Comparison of ENCODE assay signal across 10 cellular contexts in the genomic region with DNA sequence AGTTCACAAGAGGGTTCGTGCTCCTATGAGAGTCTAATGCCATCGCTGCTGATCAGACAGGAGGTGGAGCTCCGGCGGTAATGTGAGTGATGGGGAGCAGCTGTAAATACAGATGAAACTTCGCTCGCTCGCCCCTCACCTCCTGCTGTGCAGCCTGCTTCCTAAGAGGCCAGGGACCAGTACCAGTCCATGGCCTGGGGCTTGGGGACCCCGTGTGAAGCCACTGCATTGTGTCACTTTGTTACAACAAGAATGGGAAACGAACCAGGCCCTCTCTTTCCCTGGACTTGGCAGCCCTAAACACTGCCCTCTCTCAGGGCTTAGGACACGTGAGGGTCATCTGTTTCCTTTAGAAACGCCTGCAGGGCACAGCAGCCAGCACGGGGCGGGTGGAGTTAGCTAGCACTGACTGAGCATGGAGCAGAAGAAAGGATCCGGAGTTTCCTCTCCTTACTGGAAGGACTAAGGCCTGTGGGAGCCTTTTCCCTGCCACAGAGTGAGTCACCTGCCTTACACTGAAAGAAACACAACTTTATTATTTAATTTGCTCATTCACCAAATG.
A peak's percentile ranks its signal among the peaks of the same experiment; 100 is the strongest.
DNase-seq lines count a peak whose midpoint lies in the region; ATAC-seq and TF ChIP-seq lines count a peak whose summit lies in the region.
"Had no signal": no experiment of that assay in that cellular context is flagged by ENCODE, and none has a peak within 500 bp of the region (broad histone marks: within the 10 kb centered on the region; RNA-seq: fewer than 3 reads in every experiment).

No MANE protein-coding gene starts in this region.

- in situ Hi-C loops in astrocyte of the cerebellum (cut with HindIII; ENCODE audit: low sequenced_read_pairs), result no loop called here

- DNase-seq in GM23338 (ENCODE audit: low spot score), result peak; percentile 5
- peak; percentile 77 for DNase-seq in astrocyte of the cerebellum (ENCODE audit: low read depth)
- DNase-seq in left ventricle myocardium superior, result peak; percentile 57
- no peak for DNase-seq in sciatic nerve (ENCODE audit: low spot score)
- DNase-seq in effector memory CD4-positive, alpha-beta T cell, result no peak
- DNase-seq in GM19238 (ENCODE audit: insufficient read length, low spot score), result no peak
- no peak for DNase-seq in NCI-H446 treated with DMSO at 0.1 percent for 48 hours (lab: John Stamatoyannopoulos, UW)
- DNase-seq in D341Med (ENCODE audit: low spot score), result no peak
- DNase-seq: Karpas-422, naive B cell had no signal

- no peak overlapping the region for H3K4me2 ChIP-seq in GM23338

- no peak overlapping the region for H3K27ac Mint-ChIP-seq in GM23338
- H3K27ac Mint-ChIP-seq: naive B cell had no signal

- H3K4me1 ChIP-seq in GM23338 (ENCODE audit: insufficient read depth), result no peaks in the 10 kb centered on the region
- H3K4me1 ChIP-seq in effector memory CD4-positive, alpha-beta T cell (ENCODE audit: control insufficient read depth, insufficient read depth, low read length, poor library complexity, severe bottlenecking), result no peaks in the 10 kb centered on the region

- ATAC-seq in GM23338 (peak; percentile 63), left ventricle myocardium superior (peak; percentile 89), sciatic nerve (peak; percentile 83)

- H3K27ac ChIP-seq in GM23338 (ENCODE audit: low read depth), result no peak overlapping the region
- H3K27ac ChIP-seq in effector memory CD4-positive, alpha-beta T cell (ENCODE audit: insufficient read depth, low read length, poor library complexity, severe bottlenecking), result no peak overlapping the region

- H3K9me2 ChIP-seq in GM23338 (ENCODE audit: insufficient read depth), result no peaks in the 10 kb centered on the region

- no peak overlapping the region for H3K4me3 Mint-ChIP-seq in GM23338
- H3K4me3 Mint-ChIP-seq: naive B cell had no signal

- H3K36me3 Mint-ChIP-seq in GM23338 (ENCODE audit: low read depth), result peaks cover 5% of the 10 kb centered on the region; the same call in 2 of the 3 replicates
- H3K36me3 Mint-ChIP-seq: naive B cell had no signal

- H3K4me1 Mint-ChIP-seq in GM23338, result peaks cover 2% of the 10 kb centered on the region; the same call in 2 of the 3 replicates
- H3K4me1 Mint-ChIP-seq: naive B cell had no signal

- intact Hi-C loops in left ventricle myocardium superior (cut with micrococcal nuclease), result no loop called here
- intact Hi-C loops in sciatic nerve (cut with DNase I), result no loop called here

- peaks cover 4% of the 10 kb centered on the region; the same call in 2 of the 3 replicates for H3K9me3 Mint-ChIP-seq in GM23338

- H3K4me3 ChIP-seq in GM23338, result no peak overlapping the region
- no peak overlapping the region for H3K4me3 ChIP-seq in astrocyte of the cerebellum (ENCODE audit: low read depth, low read length)
- no peak overlapping the region for H3K4me3 ChIP-seq in effector memory CD4-positive, alpha-beta T cell (ENCODE audit: insufficient read depth, low read depth, low read length, poor library complexity, severe bottlenecking)

- peaks cover 3% of the 10 kb centered on the region for H3K27me3 Mint-ChIP-seq in GM23338 (ENCODE audit: insufficient read depth, low read depth, poor library complexity)

- H3K79me2 ChIP-seq in GM23338 (replicated peaks; ENCODE audit: insufficient read depth), result no peaks in the 10 kb centered on the region

- no peaks in the 10 kb centered on the region; the same call in 1 of the 2 replicates for H4K20me1 ChIP-seq in GM23338 (replicated peaks; ENCODE audit: insufficient read depth)

- H3K27me3 ChIP-seq in GM23338 (ENCODE audit: insufficient read depth), result no peaks in the 10 kb centered on the region
- no peaks in the 10 kb centered on the region for H3K27me3 ChIP-seq in effector memory CD4-positive, alpha-beta T cell (replicated peaks; ENCODE audit: control insufficient read depth, insufficient read depth, low read length, poor library complexity, severe bottlenecking)

- H3F3A ChIP-seq in GM23338 (replicated peaks; ENCODE audit: low read depth), result no peaks in the 10 kb centered on the region

- H3K9me3 ChIP-seq in effector memory CD4-positive, alpha-beta T cell (ENCODE audit: control insufficient read depth, low read length), result no peaks in the 10 kb centered on the region

- H3K36me3 ChIP-seq in GM23338 (ENCODE audit: insufficient read depth), result no peaks in the 10 kb centered on the region
- no peaks in the 10 kb centered on the region for H3K36me3 ChIP-seq in effector memory CD4-positive, alpha-beta T cell (ENCODE audit: control insufficient read depth, insufficient read depth, low read length)

- no peak overlapping the region for H2AFZ ChIP-seq in GM23338

- TF ChIP-seq CTCF in GM23338 (conservative IDR thresholded peaks at IDR 0.05; ENCODE audit: low read depth in 2 of 2) (no peak), astrocyte of the cerebellum (IDR thresholded peaks at IDR 0.05; ENCODE audit: low read depth, low read length, missing control alignments) (no peak)

TF ChIP-seq in GM23338, 12 proteins besides CTCF, POLR2A, EP300 and RAD21:
- TF ChIP-seq JUNB (IDR thresholded peaks at IDR 0.05; ENCODE audit: unreplicated experiment) (no peak), NANOG (IDR thresholded peaks at IDR 0.05; ENCODE audit: borderline replicate concordance) (no peak), ZNF114 (CRISPR knock-in tag; IDR thresholded peaks at IDR 0.05) (no peak), ZNF462 (CRISPR knock-in tag; IDR thresholded peaks at IDR 0.05) (no peak), ETS1 (IDR thresholded peaks at IDR 0.05) (no peak), CREB1 (CRISPR knock-in tag; IDR thresholded peaks at IDR 0.05; ENCODE audit: low read depth) (no peak), ZNF331 (CRISPR knock-in tag; IDR thresholded peaks at IDR 0.05; ENCODE audit: low read depth) (no peak), EZH2phosphoT487 (IDR thresholded peaks at IDR 0.05; ENCODE audit: unreplicated experiment) (no peak)

Comparison
In these comparisons a context has a peak if more than half of its experiments do, and no peak if none do; other contexts are left out.
1. DNase-seq: peak in GM23338 (single experiment), astrocyte of the cerebellum (single experiment) and left ventricle myocardium superior (single experiment); none in sciatic nerve (single experiment), effector memory CD4-positive, alpha-beta T cell (0 of 3), GM19238 (single experiment), NCI-H446 treated with DMSO at 0.1 percent for 48 hours (single experiment) and D341Med (single experiment).
2. Peak in every context shown above with its lines, with median percentiles within 50 percentile points of each other: ATAC-seq.